ENCODE assay signal across 8 cellular contexts in genomic region chr11:34890812-34891211, GRCh38. TPM values are rescaled to one million over a fixed set of nuclear protein-coding genes. Genes with fewer than 3 reads are reported as not detected.
DNase-seq lines count a peak whose midpoint lies in the region; ATAC-seq, FAIRE-seq and TF ChIP-seq lines count a peak whose summit lies in the region.

No MANE protein-coding gene starts in this region.

- H3K4me1 Mint-ChIP-seq in activated T-helper 1 cell treated with anti-CD3 and anti-CD28 coated beads, Interleukin-12 subunit alpha, Interleukin-12 subunit beta, Interleukin-2, Interleukin-4 antibody, amounts not matched to agents 30 ng/mL and 10 ng/mL and 1 ng/mL, durations not matched to agents 14 hours and 24 hours and 36 hours (ENCODE audit: low read depth) = no peaks in the 10 kb centered on the region

- intact Hi-C loops in activated T-helper 1 cell treated with anti-CD3 and anti-CD28 coated beads, Interleukin-12 subunit alpha, Interleukin-12 subunit beta, Interleukin-2, Interleukin-4 antibody, amounts not matched to agents 30 ng/mL and 10 ng/mL and 1 ng/mL, durations not matched to agents 14 hours and 24 hours and 36 hours (cut with micrococcal nuclease) = loop anchor here (1.0 to 2.0 kb wide), 2 partner anchors 305 to 378 kb away; partner anchors contain the start of gene ELF5

- ATAC-seq in HG02938 (IDR thresholded peaks at IDR 0.05; ENCODE audit: unreplicated experiment) = no peak
- ATAC-seq in HG03097 (IDR thresholded peaks at IDR 0.05; ENCODE audit: low FRiP score, unreplicated experiment) = no peak

- no peaks in the 10 kb centered on the region for H3K9me3 ChIP-seq in parathyroid adenoma (ENCODE audit: control insufficient read depth, low read length)

- H3K4me3 ChIP-seq in AG04449 (ENCODE audit: low read depth, low read length) (no peak overlapping the region), parathyroid adenoma (ENCODE audit: low read depth, low read length) (no peak overlapping the region)

- H3K9ac ChIP-seq in parathyroid adenoma = no peak overlapping the region

- no peak overlapping the region for H2AFZ ChIP-seq in parathyroid adenoma

- H3K4me2 ChIP-seq in parathyroid adenoma (ENCODE audit: low read length) = no peak overlapping the region

- H3K27me3 Mint-ChIP-seq in activated T-helper 1 cell treated with anti-CD3 and anti-CD28 coated beads, Interleukin-12 subunit alpha, Interleukin-12 subunit beta, Interleukin-2, Interleukin-4 antibody, amounts not matched to agents 30 ng/mL and 10 ng/mL and 1 ng/mL, durations not matched to agents 14 hours and 24 hours and 36 hours (ENCODE audit: insufficient read depth) = no peaks in the 10 kb centered on the region

- H3K4me3 Mint-ChIP-seq in activated T-helper 1 cell treated with anti-CD3 and anti-CD28 coated beads, Interleukin-12 subunit alpha, Interleukin-12 subunit beta, Interleukin-2, Interleukin-4 antibody, amounts not matched to agents 30 ng/mL and 10 ng/mL and 1 ng/mL, durations not matched to agents 14 hours and 24 hours and 36 hours = no peak overlapping the region

- H3K36me3 ChIP-seq in parathyroid adenoma (ENCODE audit: control insufficient read depth, insufficient read depth, low read length) = no peaks in the 10 kb centered on the region

- no peak for TF ChIP-seq POLR2A in GM12892 (IDR thresholded peaks at IDR 0.05; ENCODE audit: low read depth, low read length)

- no peak overlapping the region for H3K27ac ChIP-seq in parathyroid adenoma

- no peak overlapping the region for H3K27ac Mint-ChIP-seq in activated T-helper 1 cell treated with anti-CD3 and anti-CD28 coated beads, Interleukin-12 subunit alpha, Interleukin-12 subunit beta, Interleukin-2, Interleukin-4 antibody, amounts not matched to agents 30 ng/mL and 10 ng/mL and 1 ng/mL, durations not matched to agents 14 hours and 24 hours and 36 hours

- H3K9me3 Mint-ChIP-seq in activated T-helper 1 cell treated with anti-CD3 and anti-CD28 coated beads, Interleukin-12 subunit alpha, Interleukin-12 subunit beta, Interleukin-2, Interleukin-4 antibody, amounts not matched to agents 30 ng/mL and 10 ng/mL and 1 ng/mL, durations not matched to agents 14 hours and 24 hours and 36 hours = no peaks in the 10 kb centered on the region

- H3K27me3 ChIP-seq in parathyroid adenoma (ENCODE audit: control insufficient read depth, insufficient read depth, low read length) = no peaks in the 10 kb centered on the region

- FAIRE-seq in GM12892 (lab: Jason Lieb, UNC) = peak; percentile 30

- no peaks in the 10 kb centered on the region for H3K79me2 ChIP-seq in parathyroid adenoma

- CTCF ChIA-PET in AG04449 (lab: Yijun Ruan, JAX) = interaction anchor here (0.7 to 10.3 kb wide), 27 partner anchors 10 to 500 kb away, joined by 3 to 360 read pairs (median 5); partner anchors contain the start of gene ELF5

- DNase-seq in AG04449 (ENCODE audit: low read depth, low spot score) (no peak), GM12892 (ENCODE audit: insufficient read length) (no peak), NCI-H460 (ENCODE audit: extremely low read depth, low read depth) (peak; percentile 62), dermis microvascular lymphatic vessel endothelial cell (ENCODE audit: low read depth in 2 of 2) (peak; percentile 43 to 65)
- DNase-seq in activated T-helper 1 cell treated with anti-CD3 and anti-CD28 coated beads, Interleukin-12 subunit alpha, Interleukin-12 subunit beta, Interleukin-2, Interleukin-4 antibody, amounts not matched to agents 30 ng/mL and 10 ng/mL and 1 ng/mL, durations not matched to agents 14 hours and 24 hours and 36 hours (ENCODE audit: low spot score) = no peak

- TF ChIP-seq CTCF in AG04449 (IDR thresholded peaks at IDR 0.05; ENCODE audit: insufficient read depth, low read length, missing control alignments) = peak; percentile 13
- TF ChIP-seq CTCF in parathyroid adenoma (IDR thresholded peaks at IDR 0.05) = peak; percentile 41

- POLR2A ChIA-PET in AG04449 (lab: Yijun Ruan, JAX) = no interaction called here

- H3K4me1 ChIP-seq in parathyroid adenoma = no peaks in the 10 kb centered on the region

- H3K36me3 Mint-ChIP-seq in activated T-helper 1 cell treated with anti-CD3 and anti-CD28 coated beads, Interleukin-12 subunit alpha, Interleukin-12 subunit beta, Interleukin-2, Interleukin-4 antibody, amounts not matched to agents 30 ng/mL and 10 ng/mL and 1 ng/mL, durations not matched to agents 14 hours and 24 hours and 36 hours (ENCODE audit: low read depth) = no peaks in the 10 kb centered on the region

RNA-seq across cellular contexts. Expression of gene APIP, which starts 25.4 kb away (rescaled TPM):
- 45.3 TPM for polyA plus RNA-seq in GM12892 (2012; ENCODE audit: missing spikeins)
- 35.9 and 39.6 TPM in 2 replicates for total RNA-seq in NCI-H460 (2014; rRNA removed; shearing (Covaris generic))
- polyA plus RNA-seq in NCI-H460 (2014; cell fraction: nucleus; rRNA removed) = 31.3 and 44.9 TPM in 2 replicates
- 9.0 and 16.6 TPM in 2 replicates for total RNA-seq in dermis microvascular lymphatic vessel endothelial cell
- total RNA-seq in activated T-helper 1 cell treated with anti-CD3 and anti-CD28 coated beads, Interleukin-12 subunit alpha, Interleukin-12 subunit beta, Interleukin-2, Interleukin-4 antibody, amounts not matched to agents 30 ng/mL and 10 ng/mL and 1 ng/mL, durations not matched to agents 14 hours and 24 hours and 36 hours = 26.3 and 26.8 TPM in 2 replicates

RNA-seq across cellular contexts. Expression of gene PDHX, which starts 25.6 kb away (rescaled TPM):
- 22.0 TPM for polyA plus RNA-seq in GM12892 (2012; ENCODE audit: missing spikeins)
- total RNA-seq in NCI-H460 (2014; rRNA removed; shearing (Covaris generic)) = 53.5 and 56.8 TPM in 2 replicates
- polyA plus RNA-seq in NCI-H460 (2014; cell fraction: nucleus; rRNA removed) = 29.1 and 54.7 TPM in 2 replicates
- 15.3 and 15.4 TPM in 2 replicates for total RNA-seq in dermis microvascular lymphatic vessel endothelial cell
- 32.0 TPM in 2 replicates for total RNA-seq in activated T-helper 1 cell treated with anti-CD3 and anti-CD28 coated beads, Interleukin-12 subunit alpha, Interleukin-12 subunit beta, Interleukin-2, Interleukin-4 antibody, amounts not matched to agents 30 ng/mL and 10 ng/mL and 1 ng/mL, durations not matched to agents 14 hours and 24 hours and 36 hours

Comparison
In these comparisons a context has a peak if more than half of its experiments do, and no peak if none do; other contexts are left out.
1. DNase-seq: peak in NCI-H460 (single experiment) and dermis microvascular lymphatic vessel endothelial cell (2 of 2); none in AG04449 (single experiment), GM12892 (single experiment) and activated T-helper 1 cell treated with anti-CD3 and anti-CD28 coated beads, Interleukin-12 subunit alpha, Interleukin-12 subunit beta, Interleukin-2, Interleukin-4 antibody, amounts not matched to agents 30 ng/mL and 10 ng/mL and 1 ng/mL, durations not matched to agents 14 hours and 24 hours and 36 hours (single experiment).